11 cellular contexts compared by ENCODE assay signal in genomic region chr9:6197330-6197729, GRCh38. TPM values are rescaled to one million over a fixed set of nuclear protein-coding genes. Genes with fewer than 3 reads are reported as not detected.
DNase-seq lines count a peak whose midpoint lies in the region; ATAC-seq and TF ChIP-seq lines count a peak whose summit lies in the region.
"Had no signal": no experiment of that assay in that cellular context is flagged by ENCODE, and none has a peak within 500 bp of the region (broad histone marks: within the 10 kb centered on the region; RNA-seq: fewer than 3 reads in every experiment).

No MANE protein-coding gene starts in this region.

- H3K9me3 ChIP-seq in colonic mucosa (no peaks in the 10 kb centered on the region), liver (ENCODE audit: control insufficient read depth in 4 of 4, low read length in 3 of 4) (no peaks in the 10 kb centered on the region)

- no peak overlapping the region for H3K4me3 Mint-ChIP-seq in stimulated activated effector memory CD8-positive, alpha-beta T cell treated with anti-CD3 and anti-CD28 coated beads, Interleukin-12 subunit alpha, Interleukin-12 subunit beta, amount 100 ng/mL, for 72 hours
- H3K4me3 Mint-ChIP-seq: stimulated activated memory B cell treated with anti-CD40 and anti-IgM and Interleukin-4, amounts not matched to agents 10 μg/mL and 1 μg/mL and 100 μg/mL, for 72 hours had no signal

- intact Hi-C loops in colonic mucosa (cut with DNase I), result loop anchor here (2.0 kb wide), 1 partner anchor 109 kb away; no protein-coding TSS in a partner anchor

- no peak overlapping the region for H3K27ac Mint-ChIP-seq in stimulated activated effector memory CD8-positive, alpha-beta T cell treated with anti-CD3 and anti-CD28 coated beads, Interleukin-12 subunit alpha, Interleukin-12 subunit beta, amount 100 ng/mL, for 72 hours
- H3K27ac Mint-ChIP-seq: stimulated activated memory B cell treated with anti-CD40 and anti-IgM and Interleukin-4, amounts not matched to agents 10 μg/mL and 1 μg/mL and 100 μg/mL, for 72 hours had no signal

- H3K4me1 ChIP-seq in colonic mucosa (no peaks in the 10 kb centered on the region), liver (ENCODE audit: control insufficient read depth in 4 of 4, insufficient read depth in 4 of 4, low read length in 3 of 4) (peaks cover 0 to 10% (median 4%) of the 10 kb centered on the region in 4 donors)

- H3K27me3 ChIP-seq in colonic mucosa (no peaks in the 10 kb centered on the region), liver (ENCODE audit: control insufficient read depth in 4 of 4, insufficient read depth in 4 of 4, low read length in 3 of 4) (no peaks in the 10 kb centered on the region)

- no peaks in the 10 kb centered on the region for H3K4me1 Mint-ChIP-seq in stimulated activated effector memory CD8-positive, alpha-beta T cell treated with anti-CD3 and anti-CD28 coated beads, Interleukin-12 subunit alpha, Interleukin-12 subunit beta, amount 100 ng/mL, for 72 hours
- H3K4me1 Mint-ChIP-seq: stimulated activated memory B cell treated with anti-CD40 and anti-IgM and Interleukin-4, amounts not matched to agents 10 μg/mL and 1 μg/mL and 100 μg/mL, for 72 hours had no signal

- 47% methylated on average over 3 of the region's 3 CpGs for WGBS in liver

- H3K27ac ChIP-seq in colonic mucosa (no peak overlapping the region), liver (ENCODE audit: low read depth in 1 of 2, low read length in 2 of 2) (no peak overlapping the region)

- no peaks in the 10 kb centered on the region for H3K36me3 ChIP-seq in colonic mucosa
- H3K36me3 ChIP-seq in liver (ENCODE audit: control insufficient read depth in 4 of 4, insufficient read depth in 3 of 4, low read depth in 1 of 4, low read length in 3 of 4), result no peaks in the 10 kb centered on the region

- H3K9me3 Mint-ChIP-seq in stimulated activated effector memory CD8-positive, alpha-beta T cell treated with anti-CD3 and anti-CD28 coated beads, Interleukin-12 subunit alpha, Interleukin-12 subunit beta, amount 100 ng/mL, for 72 hours, result no peaks in the 10 kb centered on the region
- H3K9me3 Mint-ChIP-seq: stimulated activated memory B cell treated with anti-CD40 and anti-IgM and Interleukin-4, amounts not matched to agents 10 μg/mL and 1 μg/mL and 100 μg/mL, for 72 hours had no signal

- ATAC-seq in HG02981 (IDR thresholded peaks at IDR 0.05; ENCODE audit: unreplicated experiment) (no peak), HG02938 (IDR thresholded peaks at IDR 0.05; ENCODE audit: unreplicated experiment) (no peak)
- no peak for ATAC-seq in stimulated activated effector memory CD8-positive, alpha-beta T cell treated with anti-CD3 and anti-CD28 coated beads, Interleukin-12 subunit alpha, Interleukin-12 subunit beta, amount 100 ng/mL, for 72 hours
- ATAC-seq: stimulated activated memory B cell treated with anti-CD40 and anti-IgM and Interleukin-4, amounts not matched to agents 10 μg/mL and 1 μg/mL and 100 μg/mL, for 72 hours had no signal

- H3K36me3 Mint-ChIP-seq in stimulated activated effector memory CD8-positive, alpha-beta T cell treated with anti-CD3 and anti-CD28 coated beads, Interleukin-12 subunit alpha, Interleukin-12 subunit beta, amount 100 ng/mL, for 72 hours, result no peaks in the 10 kb centered on the region
- H3K36me3 Mint-ChIP-seq: stimulated activated memory B cell treated with anti-CD40 and anti-IgM and Interleukin-4, amounts not matched to agents 10 μg/mL and 1 μg/mL and 100 μg/mL, for 72 hours had no signal

- H3K9ac ChIP-seq in colonic mucosa (ENCODE audit: low read depth in 2 of 2, low read length in 2 of 2) (no peak overlapping the region), liver (ENCODE audit: low read depth in 1 of 2, low read length in 2 of 2) (no peak overlapping the region)

- no peak for DNase-seq in AG09319 (ENCODE audit: extremely low read depth, low read depth)
- peak; percentile 6 for DNase-seq in HuH-7.5 (ENCODE audit: low spot score)
- peak; percentile 32 for DNase-seq in colonic mucosa
- DNase-seq in stimulated activated effector memory CD8-positive, alpha-beta T cell treated with anti-CD3 and anti-CD28 coated beads, Interleukin-12 subunit alpha, Interleukin-12 subunit beta, amount 100 ng/mL, for 72 hours (ENCODE audit: low spot score in 2 of 2), result no peak
- DNase-seq in stimulated activated CD4-positive, alpha-beta T cell treated with anti-CD3 and anti-CD28 coated beads, Interleukin-1b, Interleukin-23, amount 100 ng/mL, for 48 hours, result no peak
- DNase-seq: activated naive CD4-positive, alpha-beta T cell treated with anti-CD3 and anti-CD28 coated beads, Interleukin-2, amount 50 U/mL, for 16 hours; DMS79 had no signal

- H3K4me3 ChIP-seq in colonic mucosa (no peak overlapping the region), liver (ENCODE audit: low read depth in 1 of 3, low read length in 3 of 3) (no peak overlapping the region)

- TF ChIP-seq CTCF in AG09319 (IDR thresholded peaks at IDR 0.05; ENCODE audit: low read depth, low read length), result peak; percentile 51
- TF ChIP-seq CTCF in colonic mucosa (IDR thresholded peaks at IDR 0.05), result peak; percentile 40
- TF ChIP-seq CTCF in liver (IDR thresholded peaks at IDR 0.05; ENCODE audit: low read depth, low read length, missing input control), result peak; percentile 65

- TF ChIP-seq RAD21 in liver (IDR thresholded peaks at IDR 0.05), result peak; percentile 84 to 90

TF ChIP-seq in liver, 16 proteins besides CTCF, POLR2A, EP300 and RAD21:
- TF ChIP-seq, protein P1, sequence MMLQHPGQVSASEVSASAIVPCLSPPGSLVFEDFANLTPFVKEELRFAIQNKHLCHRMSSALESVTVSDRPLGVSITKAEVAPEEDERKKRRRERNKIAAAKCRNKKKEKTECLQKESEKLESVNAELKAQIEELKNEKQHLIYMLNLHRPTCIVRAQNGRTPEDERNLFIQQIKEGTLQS (IDR thresholded peaks at IDR 0.05), result no peak
- no peak for TF ChIP-seq ZBTB33 (IDR thresholded peaks at IDR 0.05)

RNA-seq across cellular contexts. Expression of gene IL33, which starts 18.3 kb away (rescaled TPM):
- total RNA-seq in colonic mucosa (10 to 100 TPM in 1 of 2 donors, 1 to 10 TPM in 1; 5.0 to 16.4 TPM), liver (10 to 100 TPM; 15.3 to 20.0 TPM)
- 10 to 100 TPM; 13.6 to 17.4 TPM for polyA plus RNA-seq in liver

Comparison
In these comparisons a context has a peak if more than half of its experiments do, and no peak if none do; other contexts are left out.
1. DNase-seq: peak in HuH-7.5 (single experiment) and colonic mucosa (single experiment); none in AG09319 (single experiment), stimulated activated effector memory CD8-positive, alpha-beta T cell treated with anti-CD3 and anti-CD28 coated beads, Interleukin-12 subunit alpha, Interleukin-12 subunit beta, amount 100 ng/mL, for 72 hours (0 of 2) and stimulated activated CD4-positive, alpha-beta T cell treated with anti-CD3 and anti-CD28 coated beads, Interleukin-1b, Interleukin-23, amount 100 ng/mL, for 48 hours (single experiment).
2. Peak in every context shown above with its lines, with median percentiles within 50 percentile points of each other: CTCF ChIP-seq.